ENCODE assay signal across 8 cellular contexts in genomic region chr6:158819977-158820632, GRCh38. TPM values are rescaled to one million over a fixed set of nuclear protein-coding genes. Genes with fewer than 3 reads are reported as not detected.
DNase-seq lines count a peak whose midpoint lies in the region; ATAC-seq, FAIRE-seq and TF ChIP-seq lines count a peak whose summit lies in the region.

No MANE protein-coding gene starts in this region.

- no peaks in the 10 kb centered on the region for H3K36me3 ChIP-seq in IMR-90 (ENCODE audit: control insufficient read depth, insufficient read depth, low read length)
- no peaks in the 10 kb centered on the region for H3K36me3 ChIP-seq in breast epithelium

- H3K27me3 ChIP-seq in IMR-90 (ENCODE audit: control insufficient read depth, insufficient read depth, low read length) (no peaks in the 10 kb centered on the region), breast epithelium (no peaks in the 10 kb centered on the region)

- no TSS peak for BruUV-seq in IMR-90 (replicated peaks; lab: Mats Ljungman, UMichigan)

- no peak overlapping the region for H3K9ac ChIP-seq in IMR-90 (ENCODE audit: low read depth, low read length)

- H3K4me3 Mint-ChIP-seq in naive B cell: peak overlapping the region; percentile 42 to 100 (median 84)

- TF ChIP-seq RAD21 in IMR-90 (IDR thresholded peaks at IDR 0.05; ENCODE audit: low read length): no peak

- 0 out of 2 replicates have a peak overlapping the region, but pooled peaks have one; percentile 15 for H3K4ac ChIP-seq in IMR-90 (ENCODE audit: low read depth, low read length)

- in situ Hi-C loops in IMR-90 (cut with MboI; ENCODE audit: low sequenced_read_pairs): no loop called here

- intact Hi-C loops in IMR-90 (cut with micrococcal nuclease): loop anchor here (1.0 kb wide), 1 partner anchor 152 kb away; no protein-coding TSS in a partner anchor
- intact Hi-C loops in breast epithelium (cut with DNase I; ENCODE audit: low total_unique reads): loop anchor here (2.0 kb wide), 1 partner anchor 587 kb away; no protein-coding TSS in a partner anchor

- FAIRE-seq in D721Med (lab: Jason Lieb, UNC): no peak

- no peak overlapping the region; the same call in 1 of the 2 replicates for H2AK5ac ChIP-seq in IMR-90 (ENCODE audit: low read depth, low read length)

- H3K9me3 Mint-ChIP-seq in naive B cell: peaks cover 0 to 1% (median 0%) of the 10 kb centered on the region in 7 donors

- H2BK120ac ChIP-seq in IMR-90 (ENCODE audit: low read depth, low read length): no peak overlapping the region

- no peaks in the 10 kb centered on the region for H3K9me3 ChIP-seq in IMR-90 (ENCODE audit: control insufficient read depth, insufficient read depth, low read length)
- no peaks in the 10 kb centered on the region for H3K9me3 ChIP-seq in breast epithelium

- ATAC-seq in IMR-90 (ENCODE audit: low read depth): no peak
- no peak for ATAC-seq in naive B cell (ENCODE audit: low read depth in 2 of 2)
- ATAC-seq in HG02884 (IDR thresholded peaks at IDR 0.05; ENCODE audit: unreplicated experiment): no peak

- no peak overlapping the region for H3K14ac ChIP-seq in IMR-90 (replicated peaks; ENCODE audit: low read depth, low read length)

- TF ChIP-seq CTCF in C4-2B (conservative IDR thresholded peaks at IDR 0.05) (no peak), IMR-90 (conservative IDR thresholded peaks at IDR 0.05; ENCODE audit: low read depth, low read length) (no peak), breast epithelium (IDR thresholded peaks at IDR 0.05) (no peak), D721Med (IDR thresholded peaks at IDR 0.05; ENCODE audit: insufficient read depth, missing control alignments) (no peak)

- CTCF ChIA-PET in IMR-90 (lab: Yijun Ruan, JAX): interaction anchor here (0.8 kb wide), 1 partner anchor 18 kb away, joined by 3 read pairs; no protein-coding TSS in a partner anchor

- H2BK15ac ChIP-seq in IMR-90 (ENCODE audit: low read depth, low read length): no peak overlapping the region

- no peaks in the 10 kb centered on the region for H3K27me3 Mint-ChIP-seq in naive B cell

- H3K18ac ChIP-seq in IMR-90 (ENCODE audit: low read depth, low read length): no peak overlapping the region

- DNase-seq in IMR-90: no peak
- DNase-seq in breast epithelium (ENCODE audit: low spot score in 2 of 2): no peak
- DNase-seq in naive B cell: no peak
- DNase-seq in NCI-H446 treated with DMSO at 0.1 percent for 48 hours (lab: John Stamatoyannopoulos, UW): no peak
- DNase-seq in SIG-M5 (lab: John Stamatoyannopoulos, UW): no peak
- no peak for DNase-seq in D721Med (ENCODE audit: insufficient read length, low spot score)

- H4K5ac ChIP-seq in IMR-90 (ENCODE audit: low read depth, low read length): peak overlapping the region; percentile 97

- H3K4me3 ChIP-seq in IMR-90 (ENCODE audit: insufficient read depth, low read depth, low read length): no peak overlapping the region
- H3K4me3 ChIP-seq in breast epithelium: no peak overlapping the region

- H3K9me1 ChIP-seq in IMR-90 (ENCODE audit: insufficient read depth, low read length): peaks cover 2% of the 10 kb centered on the region; the same call in 1 of the 2 replicates

- no peak overlapping the region for H3K4me2 ChIP-seq in IMR-90 (ENCODE audit: low read depth, low read length)

- H2BK5ac ChIP-seq in IMR-90 (ENCODE audit: low read depth, low read length, poor library complexity, severe bottlenecking): no peak overlapping the region

- H3K27ac ChIP-seq in C4-2B: peak overlapping the region; percentile 80
- H3K27ac ChIP-seq in IMR-90 (ENCODE audit: insufficient read depth, low read length): no peak overlapping the region
- peak overlapping the region; percentile 99 for H3K27ac ChIP-seq in breast epithelium

- POLR2A ChIA-PET in IMR-90 (lab: Charles Lee; ENCODE audit: unreplicated experiment): no interaction called here

- peak overlapping the region; percentile 92 to 99 (median 97) for H3K27ac Mint-ChIP-seq in naive B cell

- no peak overlapping the region for H3K23ac ChIP-seq in IMR-90 (ENCODE audit: low read depth, low read length)

- peaks cover 6% of the 10 kb centered on the region for H3K4me1 ChIP-seq in IMR-90 (ENCODE audit: control insufficient read depth, insufficient read depth, low read length)
- no peaks in the 10 kb centered on the region for H3K4me1 ChIP-seq in breast epithelium

- H3K79me1 ChIP-seq in IMR-90 (ENCODE audit: low read depth in 1 of 2, low read length in 2 of 2): peaks cover 11 to 25% of the 10 kb centered on the region in 2 experiments; a peak in 3 of 4 replicates

- H2AK9ac ChIP-seq in IMR-90 (replicated peaks; ENCODE audit: low read depth, low read length, poor library complexity): peak overlapping the region; percentile 31

- peaks cover 6% of the 10 kb centered on the region; the same call in 1 of the 2 replicates for H4K20me1 ChIP-seq in IMR-90 (ENCODE audit: insufficient read depth, low read length)

- H2AFZ ChIP-seq in IMR-90 (replicated peaks; ENCODE audit: low read length, poor library complexity): peak overlapping the region; percentile 99

- no CpG with 5 or more reads among the region's 6 CpGs for WGBS in IMR-90 (ENCODE audit: extremely low coverage in 2 of 2, insufficient read length in 1 of 2), 2 experiments

- TF ChIP-seq POLR2A in IMR-90 (IDR thresholded peaks at IDR 0.05; ENCODE audit: low read depth, low read length) (no peak), breast epithelium (IDR thresholded peaks at IDR 0.05) (no peak)

- no peak overlapping the region for H4K91ac ChIP-seq in IMR-90 (ENCODE audit: insufficient read depth, low read depth, low read length)

- peaks cover 25% of the 10 kb centered on the region in 2 donors for H3K36me3 Mint-ChIP-seq in naive B cell

- dilution Hi-C loops in IMR-90 (cut with HindIII; ENCODE audit: low sequenced_read_pairs, unreplicated experiment): no loop called here

- H3K4me1 Mint-ChIP-seq in naive B cell: peaks cover 26 to 47% (median 37%) of the 10 kb centered on the region in 3 donors

- H4K8ac ChIP-seq in IMR-90 (ENCODE audit: low read depth in 2 of 2, low read length in 2 of 2): peak overlapping the region; percentile 98 to 99

- H2BK20ac ChIP-seq in IMR-90 (ENCODE audit: low read depth, low read length): no peak overlapping the region

- no peak overlapping the region for H3K56ac ChIP-seq in IMR-90 (ENCODE audit: extremely low read depth, insufficient read depth, low read length)

TF ChIP-seq in IMR-90, 13 proteins besides CTCF, POLR2A, EP300 and RAD21:
- TF ChIP-seq MXI1 (IDR thresholded peaks at IDR 0.05; ENCODE audit: borderline replicate concordance, low read depth, low read length) (no peak), SMC3 (IDR thresholded peaks at IDR 0.05; ENCODE audit: low read depth, low read length) (no peak), USF2 (IDR thresholded peaks at IDR 0.05; ENCODE audit: low read depth, low read length) (no peak), MAFK (IDR thresholded peaks at IDR 0.05; ENCODE audit: low read depth, low read length) (no peak), RCOR1 (IDR thresholded peaks at IDR 0.05; ENCODE audit: insufficient replicate concordance, low read length) (no peak), FOS (IDR thresholded peaks at IDR 0.05; ENCODE audit: low read depth, low read length) (no peak), RFX5 (IDR thresholded peaks at IDR 0.05; ENCODE audit: low read depth, low read length) (no peak), BHLHE40 (IDR thresholded peaks at IDR 0.05; ENCODE audit: low read depth, low read length) (no peak), MAZ (IDR thresholded peaks at IDR 0.05; ENCODE audit: borderline replicate concordance, low read depth, low read length) (no peak), ELK1 (IDR thresholded peaks at IDR 0.05; ENCODE audit: borderline replicate concordance, low read depth, low read length) (no peak), NFE2L2 (IDR thresholded peaks at IDR 0.05; ENCODE audit: low read depth, low read length) (no peak), CEBPB (IDR thresholded peaks at IDR 0.05; ENCODE audit: low read depth, low read length) (no peak), CHD1 (IDR thresholded peaks at IDR 0.05; ENCODE audit: low read depth, low read length) (no peak)
TF ChIP-seq in IMR-90: peak in this region for 0.

RNA-seq across cellular contexts. Expression of gene EZR, which starts 0.9 kb away (rescaled TPM):
- total RNA-seq in IMR-90 (2012; rRNA removed) (145 and 179 TPM in 2 replicates), breast epithelium (100 to 1,000 TPM in 1 of 3 donors, 10 to 100 TPM in 2; 29.1 to 154 (median 59.3) TPM)
- polyA plus RNA-seq in IMR-90 (2012; rRNA removed) (83.8 and 87.6 TPM in 2 replicates), naive B cell (ENCODE audit: low read depth in 6 of 6) (100 to 1,000 TPM; 463 to 555 (median 516) TPM)
- polyA plus RNA-seq in IMR-90 (2012; cell fraction: cytosol; rRNA removed): 48.4 and 65.5 TPM in 2 replicates
- polyA plus RNA-seq in IMR-90 (2012; cell fraction: nucleus; rRNA removed; ENCODE audit: low replicate concordance): 47.4 and 74.1 TPM in 2 replicates
